26 cellular contexts compared by ENCODE assay signal in genomic region chr1:204149107-204149506, GRCh38. TPM values are rescaled to one million over a fixed set of nuclear protein-coding genes. Genes with fewer than 3 reads are reported as not detected.
DNase-seq lines count a peak whose midpoint lies in the region; TF ChIP-seq lines count a peak whose summit lies in the region.
"Had no signal": no experiment of that assay in that cellular context is flagged by ENCODE, and none has a peak within 500 bp of the region (broad histone marks: within the 10 kb centered on the region; RNA-seq: fewer than 3 reads in every experiment).

No MANE protein-coding gene starts in this region.

- no peak for TF ChIP-seq POLR2A in thyroid gland (IDR thresholded peaks at IDR 0.05)

- H3K36me3 ChIP-seq in ascending aorta (peaks cover 2 to 18% of the 10 kb centered on the region in 2 donors), osteoblast (ENCODE audit: insufficient read depth, low read length) (no peaks in the 10 kb centered on the region), thyroid gland (no peaks in the 10 kb centered on the region), BE2C (no peaks in the 10 kb centered on the region), right atrium auricular region (no peaks in the 10 kb centered on the region)
- H3K36me3 ChIP-seq: lower lobe of right lung, uterus had no signal

- no peaks in the 10 kb centered on the region for H3K79me2 ChIP-seq in osteoblast (ENCODE audit: insufficient read depth, low read length)

- no peak overlapping the region for H2AFZ ChIP-seq in osteoblast (ENCODE audit: low read length)
- H2AFZ ChIP-seq: PC-9 had no signal

- H4K20me1 ChIP-seq in osteoblast (ENCODE audit: insufficient read depth, low read length): no peaks in the 10 kb centered on the region

- H3K4me3 ChIP-seq in ascending aorta (no peak overlapping the region), osteoblast (ENCODE audit: insufficient read depth, low read length) (no peak overlapping the region), thyroid gland (replicated peaks in 1 of 3) (no peak overlapping the region), BE2C (ENCODE audit: low read depth, low read length) (no peak overlapping the region), right atrium auricular region (no peak overlapping the region)
- H3K4me3 ChIP-seq: body of pancreas, lower lobe of right lung, mucosa of descending colon, PC-9, skin epidermis, uterus had no signal

- no peaks in the 10 kb centered on the region for H3K9me3 ChIP-seq in ascending aorta
- H3K9me3 ChIP-seq in osteoblast (ENCODE audit: low read depth, low read length): no peaks in the 10 kb centered on the region
- H3K9me3 ChIP-seq in thyroid gland: no peaks in the 10 kb centered on the region
- no peaks in the 10 kb centered on the region for H3K9me3 ChIP-seq in BE2C
- no peaks in the 10 kb centered on the region for H3K9me3 ChIP-seq in right atrium auricular region
- H3K9me3 ChIP-seq: body of pancreas, lower lobe of right lung, mucosa of descending colon, uterus had no signal

- intact Hi-C loops in ascending aorta (cut with DNase I): no loop called here
- intact Hi-C loops in thyroid gland (cut with DNase I): loop anchor here (10.0 kb wide), 1 partner anchor 354 kb away; the partner anchor contains the start of genes ZBED6 and ZC3H11A

- H3K27ac ChIP-seq in C4-2B (peak overlapping the region; percentile 78), ascending aorta (peak overlapping the region; percentile 8 to 94), osteoblast (ENCODE audit: low read depth, low read length) (no peak overlapping the region), thyroid gland (no peak overlapping the region), right atrium auricular region (no peak overlapping the region)
- H3K27ac ChIP-seq: body of pancreas, KMS-11, lower lobe of right lung, PC-9 had no signal

- peak; percentile 69 for DNase-seq in DMS79 (lab: John Stamatoyannopoulos, UW)
- DNase-seq in ascending aorta (ENCODE audit: low spot score in 2 of 2): no peak
- DNase-seq in osteoblast (ENCODE audit: insufficient read length, low spot score, missing footprints): peak; percentile 62
- DNase-seq in thyroid gland: no peak
- no peak for DNase-seq in BE2C
- no peak for DNase-seq in right atrium auricular region (ENCODE audit: low spot score)
- DNase-seq: activated CD8-positive, alpha-beta T cell treated with anti-CD3 and anti-CD28 coated beads for 36 hours; body of pancreas; CD8-positive, alpha-beta T cell; GOT3; NCI-H1048; NCI-H1930; NCI-H345; PC-9; SIG-M5; stimulated activated CD4-positive, alpha-beta T cell treated with anti-CD3 and anti-CD28 coated beads, Interleukin-1b, Interleukin-23, amount 100 ng/mL, for 48 hours; substantia nigra; uterus had no signal

- H3K4me2 ChIP-seq in osteoblast (ENCODE audit: insufficient read depth, low read length): no peak overlapping the region
- H3K4me2 ChIP-seq: KMS-11, PC-9 had no signal

- H3K27me3 ChIP-seq in ascending aorta: no peaks in the 10 kb centered on the region
- H3K27me3 ChIP-seq in osteoblast (ENCODE audit: insufficient read depth, low read length): peaks cover 35% of the 10 kb centered on the region
- H3K27me3 ChIP-seq in thyroid gland: no peaks in the 10 kb centered on the region
- H3K27me3 ChIP-seq in BE2C: no peaks in the 10 kb centered on the region
- no peaks in the 10 kb centered on the region for H3K27me3 ChIP-seq in right atrium auricular region
- H3K27me3 ChIP-seq: body of pancreas, uterus had no signal

- TF ChIP-seq CTCF in C4-2B (conservative IDR thresholded peaks at IDR 0.05) (no peak), ascending aorta (IDR thresholded peaks at IDR 0.05) (no peak), osteoblast (IDR thresholded peaks at IDR 0.05; ENCODE audit: extremely low read depth, low read depth, low read length) (no peak), thyroid gland (IDR thresholded peaks at IDR 0.05) (no peak), BE2C (IDR thresholded peaks at IDR 0.05; ENCODE audit: low read depth, low read length) (no peak), right atrium auricular region (IDR thresholded peaks at IDR 0.05) (no peak)

- WGBS in thyroid gland, 2 donors: 76 to 87% methylated on average over 2 of the region's 2 CpGs

- H3K4me1 ChIP-seq in ascending aorta (peaks cover 0 to 8% of the 10 kb centered on the region in 2 donors), osteoblast (ENCODE audit: insufficient read depth, low read length) (no peaks in the 10 kb centered on the region), thyroid gland (peaks cover 13 to 20% of the 10 kb centered on the region in 2 donors), BE2C (peaks cover 4% of the 10 kb centered on the region), right atrium auricular region (peaks cover 0 to 26% of the 10 kb centered on the region in 2 donors)

RNA-seq across cellular contexts. Expression of gene ETNK2, which starts 2.7 kb away (rescaled TPM):
- total RNA-seq in ascending aorta (22.0 TPM), osteoblast (0.72 and 1.2 TPM in 2 replicates), thyroid gland (10 to 100 TPM; 16.1 to 22.5 (median 21.0) TPM), right atrium auricular region (10 to 100 TPM in 1 of 2 donors, 1 to 10 TPM in 1; 5.6 to 17.5 TPM)
- 0.97 TPM for polyA plus RNA-seq in BE2C (2012; ENCODE audit: insufficient read depth, insufficient read length, low read depth)

RNA-seq across cellular contexts. Expression of gene REN, which starts 17.0 kb away (rescaled TPM):
- not detected for total RNA-seq in ascending aorta
- not detected in 2 replicates for total RNA-seq in osteoblast
- total RNA-seq in thyroid gland: not detected
- polyA plus RNA-seq in BE2C (2012; ENCODE audit: insufficient read depth, insufficient read length, low read depth): not detected
- under 1 TPM in 1 of 2 donors, not detected in 1; 0.83 TPM for total RNA-seq in right atrium auricular region
- total RNA-seq: activated CD8-positive, alpha-beta T cell treated with anti-CD3 and anti-CD28 coated beads for 36 hours; body of pancreas; CD8-positive, alpha-beta T cell; chondrocyte; HT1080 had no signal
- polyA plus RNA-seq: keratinocyte had no signal

RNA-seq across cellular contexts. Expression of gene KISS1, which starts 47.2 kb away (rescaled TPM):
- total RNA-seq in ascending aorta: not detected
- total RNA-seq in osteoblast: not detected in 2 replicates
- not detected for total RNA-seq in thyroid gland
- polyA plus RNA-seq in BE2C (2012; ENCODE audit: insufficient read depth, insufficient read length, low read depth): not detected
- not detected for total RNA-seq in right atrium auricular region
- total RNA-seq: activated CD8-positive, alpha-beta T cell treated with anti-CD3 and anti-CD28 coated beads for 36 hours; body of pancreas; CD8-positive, alpha-beta T cell; HT1080; lower lobe of right lung; uterus had no signal
- polyA plus RNA-seq: keratinocyte had no signal

Comparison
In these comparisons a context has a peak if more than half of its experiments do, and no peak if none do; other contexts are left out.
1. H3K27ac ChIP-seq: peak in C4-2B (single experiment) and ascending aorta (2 of 2); none in osteoblast (single experiment), thyroid gland (0 of 3) and right atrium auricular region (0 of 2).
2. DNase-seq: peak in DMS79 (single experiment) and osteoblast (single experiment); none in ascending aorta (0 of 2), thyroid gland (0 of 2), BE2C (single experiment) and right atrium auricular region (single experiment).